10 cellular contexts compared by ENCODE assay signal in the genomic region with DNA sequence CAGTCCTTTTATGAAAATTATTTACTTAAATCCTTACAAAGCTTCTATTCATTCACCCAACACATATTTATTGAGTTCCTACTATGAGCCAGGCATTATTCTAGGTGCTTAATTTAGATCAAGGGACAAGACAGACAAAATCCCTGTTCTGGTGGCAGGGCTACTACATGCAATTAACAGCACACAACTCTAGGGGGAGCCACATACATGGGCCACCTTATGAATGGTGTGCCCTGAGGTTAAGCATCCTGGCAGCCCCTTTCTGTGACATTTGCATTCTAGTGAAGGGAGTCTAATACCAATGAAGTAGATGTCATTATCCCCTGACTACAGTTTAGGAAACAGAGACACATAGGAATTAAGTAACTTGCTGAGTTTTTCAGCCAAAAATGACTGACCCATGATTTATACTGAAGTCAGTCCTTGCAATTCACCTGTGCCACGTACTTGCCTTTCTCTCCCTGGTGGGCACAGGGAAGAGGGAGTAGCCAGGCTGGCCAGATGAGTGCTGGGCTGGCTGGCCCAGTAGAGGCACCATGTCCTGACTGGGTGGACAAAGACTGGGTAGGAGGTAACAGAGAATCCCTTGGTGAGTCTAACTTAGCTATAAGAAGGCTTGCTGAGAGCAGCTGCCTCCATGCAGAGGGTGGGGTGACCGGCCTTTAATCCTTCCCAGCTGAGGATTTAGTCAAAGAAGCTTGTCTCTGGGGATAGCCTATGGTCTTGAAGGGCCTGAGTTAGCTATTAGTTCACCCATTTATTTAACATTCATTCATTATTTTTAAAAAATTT. TPM values are rescaled to one million over a fixed set of nuclear protein-coding genes. Genes with fewer than 3 reads are reported as not detected.
DNase-seq lines count a peak whose midpoint lies in the region; ATAC-seq and TF ChIP-seq lines count a peak whose summit lies in the region.
"Had no signal": no experiment of that assay in that cellular context is flagged by ENCODE, and none has a peak within 500 bp of the region (broad histone marks: within the 10 kb centered on the region; RNA-seq: fewer than 3 reads in every experiment).

No MANE protein-coding gene starts in this region.

- ATAC-seq in activated CD8-positive, alpha-beta T cell treated with anti-CD3 and anti-CD28 coated beads, Interleukin-2, amount 10 ng/mL, durations not matched to agents 7 days and 5 days: no peak
- no peak for ATAC-seq in HG02763 (IDR thresholded peaks at IDR 0.05; ENCODE audit: unreplicated experiment)

- no peak overlapping the region for H3K4me3 ChIP-seq in GM12864 (ENCODE audit: low read depth, low read length)

- POLR2A ChIA-PET in activated CD8-positive, alpha-beta T cell treated with anti-CD3 and anti-CD28 coated beads, Interleukin-2, amount 10 ng/mL, durations not matched to agents 7 days and 5 days (lab: Charles Lee): no interaction called here

- peak; percentile 68 for TF ChIP-seq CTCF in GM12864 (IDR thresholded peaks at IDR 0.05; ENCODE audit: low read depth, low read length, missing control alignments)

- H3K9me3 Mint-ChIP-seq in activated CD8-positive, alpha-beta T cell treated with anti-CD3 and anti-CD28 coated beads, Interleukin-2, amount 10 ng/mL, durations not matched to agents 7 days and 5 days (ENCODE audit: insufficient read depth): no peaks in the 10 kb centered on the region

- CTCF ChIA-PET in activated CD8-positive, alpha-beta T cell treated with anti-CD3 and anti-CD28 coated beads, Interleukin-2, amount 10 ng/mL, durations not matched to agents 7 days and 5 days (lab: Charles Lee): interaction anchor here (0.8 to 1.0 kb wide), 2 partner anchors 919 to 922 kb away, joined by 3 read pairs; no protein-coding TSS in a partner anchor

- DNase-seq in GM12864 (ENCODE audit: low read depth) (no peak), Kasumi-1 (lab: John Stamatoyannopoulos, UW) (peak; percentile 8 to 40), myocyte (ENCODE audit: low read depth) (peak; percentile 44), AG08396 (ENCODE audit: low spot score) (no peak), putamen (ENCODE audit: low spot score) (no peak)
- peak; percentile 26 for DNase-seq in activated CD8-positive, alpha-beta T cell treated with anti-CD3 and anti-CD28 coated beads, Interleukin-2, amount 10 ng/mL, durations not matched to agents 7 days and 5 days
- DNase-seq: SHP77 treated with DMSO at 0.1 percent for 48 hours had no signal

- H3K4me1 Mint-ChIP-seq in activated CD8-positive, alpha-beta T cell treated with anti-CD3 and anti-CD28 coated beads, Interleukin-2, amount 10 ng/mL, durations not matched to agents 7 days and 5 days (ENCODE audit: low read depth): no peaks in the 10 kb centered on the region

- peaks cover 27% of the 10 kb centered on the region for H3K27me3 Mint-ChIP-seq in activated CD8-positive, alpha-beta T cell treated with anti-CD3 and anti-CD28 coated beads, Interleukin-2, amount 10 ng/mL, durations not matched to agents 7 days and 5 days (ENCODE audit: low read depth)

- no peak overlapping the region for H3K4me3 Mint-ChIP-seq in activated CD8-positive, alpha-beta T cell treated with anti-CD3 and anti-CD28 coated beads, Interleukin-2, amount 10 ng/mL, durations not matched to agents 7 days and 5 days

- no peaks in the 10 kb centered on the region for H3K36me3 Mint-ChIP-seq in activated CD8-positive, alpha-beta T cell treated with anti-CD3 and anti-CD28 coated beads, Interleukin-2, amount 10 ng/mL, durations not matched to agents 7 days and 5 days (ENCODE audit: low read depth)

- H3K27ac Mint-ChIP-seq in activated CD8-positive, alpha-beta T cell treated with anti-CD3 and anti-CD28 coated beads, Interleukin-2, amount 10 ng/mL, durations not matched to agents 7 days and 5 days: no peak overlapping the region

RNA-seq across cellular contexts. Expression of a gene that starts 52.0 kb away (rescaled TPM):
- not detected for total RNA-seq in activated CD8-positive, alpha-beta T cell treated with anti-CD3 and anti-CD28 coated beads, Interleukin-2, amount 10 ng/mL, durations not matched to agents 7 days and 5 days
- total RNA-seq in myocyte: not detected in 2 replicates
- not detected for polyA plus RNA-seq in myocyte (2012)
- total RNA-seq: cerebellum, subcutaneous adipose tissue had no signal

RNA-seq across cellular contexts. Expression of a gene that starts 55.3 kb away (rescaled TPM):
- total RNA-seq in activated CD8-positive, alpha-beta T cell treated with anti-CD3 and anti-CD28 coated beads, Interleukin-2, amount 10 ng/mL, durations not matched to agents 7 days and 5 days: not detected
- total RNA-seq in myocyte: not detected in 2 replicates
- not detected for polyA plus RNA-seq in myocyte (2012)

Comparison
In these comparisons a context has a peak if more than half of its experiments do, and no peak if none do; other contexts are left out.
1. DNase-seq: peak in Kasumi-1 (2 of 2), activated CD8-positive, alpha-beta T cell treated with anti-CD3 and anti-CD28 coated beads, Interleukin-2, amount 10 ng/mL, durations not matched to agents 7 days and 5 days (single experiment) and myocyte (single experiment); none in GM12864 (single experiment), AG08396 (single experiment) and putamen (single experiment).